Comparison of ENCODE assay signal across 34 cellular contexts in genomic region chr11:33663121-33663520, GRCh38. TPM values are rescaled to one million over a fixed set of nuclear protein-coding genes. Genes with fewer than 3 reads are reported as not detected.
"Had no signal": no experiment of that assay in that cellular context is flagged by ENCODE, and none has a peak within 500 bp of the region (broad histone marks: within the 10 kb centered on the region; RNA-seq: fewer than 3 reads in every experiment).

No MANE protein-coding gene starts in this region.

- H3K9ac ChIP-seq: KMS-11 had no signal

- DNase-seq: activated B cell treated with CpG ODN at 0.5 μM for 24 hours; activated CD4-positive, alpha-beta memory T cell treated with anti-CD3 and anti-CD28 coated beads for 36 hours; activated CD4-positive, alpha-beta T cell treated with anti-CD3 and anti-CD28 coated beads for 4 hours; activated CD4-positive, alpha-beta T cell treated with anti-CD3 and anti-CD28 coated beads, Interleukin-2, amount 50 U/mL, for 1 hour; activated CD4-positive, CD25-positive, alpha-beta regulatory T cell treated with anti-CD3 and anti-CD28 coated beads, Interleukin-2, amount 50 U/mL, for 72 hours; activated CD8-positive, alpha-beta memory T cell treated with anti-CD3 and anti-CD28 coated beads, Interleukin-2, amount 50 U/mL, for 4 hours; activated gamma-delta T cell treated with Interleukin-2 at 50 U/mL for 16 hours; activated naive CD4-positive, alpha-beta T cell treated with anti-CD3 and anti-CD28 coated beads for 36 hours; activated T-cell treated with anti-CD3 and anti-CD28 coated beads for 4 hours; activated T-cell treated with anti-CD3 and anti-CD28 coated beads, Interleukin-2, amount 50 U/mL, for 4 hours; adrenal gland; body of pancreas; MM.1S; MV-4-11; NCI-H1092; NCI-H1436 treated with DMSO at 0.1 percent for 48 hours; NCI-H1694 treated with DMSO at 0.1 percent for 48 hours; NCI-H2029; NCI-H226; NCI-H510A; NCI-H774; PC-9; SW 1271; T-helper 1 cell; T-helper 2 cell; T-helper 9 cell had no signal

- H3K27ac ChIP-seq: adrenal gland, body of pancreas, breast epithelium, KMS-11, PC-9, RWPE1, VCaP had no signal

- H3K36me3 ChIP-seq: adrenal gland, breast epithelium had no signal

- H3K4me3 ChIP-seq: adrenal gland, body of pancreas, breast epithelium, PC-9 had no signal

- H3K27me3 ChIP-seq: adrenal gland, body of pancreas, breast epithelium had no signal

- H3K9me3 ChIP-seq: adrenal gland, body of pancreas, breast epithelium had no signal

- H3K4me1 ChIP-seq: adrenal gland, body of pancreas, breast epithelium had no signal

- ATAC-seq: activated naive CD4-positive, alpha-beta T cell treated with anti-CD3 and anti-CD28 coated beads, Interleukin-2, amount 50 U/mL, for 72 hours; activated T-cell treated with anti-CD3 and anti-CD28 coated beads, Interleukin-2, amount 50 U/mL, for 4 hours; body of pancreas; Right ventricle myocardium inferior had no signal

- H2AFZ ChIP-seq: PC-9 had no signal

- FAIRE-seq: astrocyte, RCC 7860 had no signal

- H3K4me2 ChIP-seq: KMS-11, PC-9 had no signal

RNA-seq across cellular contexts. Expression of gene C11orf91, which starts 37.5 kb away (rescaled TPM):
- total RNA-seq: activated CD4-positive, alpha-beta memory T cell treated with anti-CD3 and anti-CD28 coated beads for 36 hours; activated naive CD4-positive, alpha-beta T cell treated with anti-CD3 and anti-CD28 coated beads for 36 hours; activated naive CD4-positive, alpha-beta T cell treated with anti-CD3 and anti-CD28 coated beads, Interleukin-2, amount 50 U/mL, for 72 hours; activated T-cell treated with anti-CD3 and anti-CD28 coated beads, Interleukin-2, amount 50 U/mL, for 4 hours; adrenal gland; astrocyte; body of pancreas; breast epithelium; PC-9; Right ventricle myocardium inferior had no signal
